ENCODE assay signal across 20 cellular contexts in the genomic region with DNA sequence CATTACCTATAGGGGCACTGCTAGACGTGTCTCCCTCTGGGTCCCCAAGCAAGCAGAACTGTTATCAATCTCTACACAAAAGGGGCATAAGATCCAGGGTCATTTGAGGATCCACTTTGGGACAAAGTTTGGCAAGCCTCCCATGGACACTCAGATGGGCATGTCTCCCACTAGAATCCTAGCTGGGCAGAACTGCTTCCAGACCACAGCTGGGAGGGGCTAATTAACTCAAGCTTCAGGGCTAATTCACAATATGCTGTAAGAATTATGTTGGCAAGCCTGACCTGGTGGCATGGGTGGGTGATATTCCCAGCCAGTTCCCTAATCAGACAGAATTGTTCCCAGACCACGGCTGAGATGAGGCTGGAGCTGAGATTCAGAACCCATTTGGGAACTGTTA.
"Had no signal": no experiment of that assay in that cellular context is flagged by ENCODE, and none has a peak within 500 bp of the region (broad histone marks: within the 10 kb centered on the region; RNA-seq: fewer than 3 reads in every experiment).

No MANE protein-coding gene starts in this region.

- H3K9me3 ChIP-seq: MG63 had no signal

- H3K27me3 ChIP-seq: MG63 had no signal

- H3K36me3 ChIP-seq: MG63 had no signal

- H3K27ac ChIP-seq: RWPE1 had no signal

- H3K4me3 ChIP-seq: MG63 had no signal

- ATAC-seq: HepG2, T-cell had no signal

- DNase-seq: IMR-90, Karpas-422, KG1, NCI-H1092, NCI-H1105 treated with DMSO at 0.1 percent for 48 hours, NCI-H1417 treated with DMSO at 0.1 percent for 48 hours, NCI-H146, NCI-H1694 treated with DMSO at 0.1 percent for 48 hours, NCI-H1930, NCI-H2081, NCI-H2107, NCI-H2227 treated with DMSO at 0.1 percent for 48 hours, NCI-H510A treated with DMSO at 0.1 percent for 48 hours, NCI-H526, SHP77, SW 1271, T-cell had no signal
